8 cellular contexts compared by ENCODE assay signal in the genomic region with DNA sequence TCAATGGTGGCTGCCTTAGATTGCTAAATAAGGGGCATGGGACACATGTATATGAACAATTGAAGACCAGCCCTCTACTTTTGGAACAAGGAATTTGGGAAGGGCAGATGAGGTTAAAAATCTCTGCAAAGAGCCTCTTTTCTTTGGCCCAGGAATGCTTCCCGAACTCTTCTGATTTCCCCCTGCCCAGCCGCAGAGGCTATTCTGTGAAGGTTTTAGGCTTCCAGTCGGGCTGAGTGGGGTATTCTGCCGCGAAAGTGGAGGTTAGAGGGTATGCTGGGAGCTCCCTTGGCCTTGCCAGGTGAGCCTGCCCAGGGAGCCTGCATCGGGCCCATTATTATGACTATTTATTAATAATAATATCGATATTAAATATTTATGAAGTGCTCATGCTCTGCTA. TPM values are rescaled to one million over a fixed set of nuclear protein-coding genes. Genes with fewer than 3 reads are reported as not detected.
DNase-seq lines count a peak whose midpoint lies in the region; ATAC-seq, FAIRE-seq and TF ChIP-seq lines count a peak whose summit lies in the region.

No MANE protein-coding gene starts in this region.

- H3K9ac ChIP-seq in astrocyte (ENCODE audit: low read length), result peak overlapping the region; percentile 88

- peak overlapping the region; percentile 95 for H3K4me2 ChIP-seq in astrocyte (ENCODE audit: low read length)

- DNase-seq in activated CD4-positive, alpha-beta T cell treated with anti-CD3 and anti-CD28 coated beads for 36 hours, result no peak
- no peak for DNase-seq in activated CD4-positive, alpha-beta T cell treated with anti-CD3 and anti-CD28 coated beads, Interleukin-2, amount 50 U/mL, for 1 hour
- no peak for DNase-seq in astrocyte (ENCODE audit: low read depth)
- no peak for DNase-seq in right lobe of liver
- no peak for DNase-seq in thoracic aorta (ENCODE audit: low spot score)
- no peak for DNase-seq in RPMI8226
- no peak for DNase-seq in ecto neural progenitor cell (ENCODE audit: low spot score)

- H3K27ac ChIP-seq in astrocyte (ENCODE audit: low read depth, low read length) (no peak overlapping the region), right lobe of liver (peak overlapping the region in 2 of 3 donors; percentile 77 to 92), thoracic aorta (peak overlapping the region; percentile 93 to 99)

- peaks cover 17% of the 10 kb centered on the region for H3K4me1 ChIP-seq in astrocyte (ENCODE audit: insufficient read depth, low read length)
- H3K4me1 ChIP-seq in right lobe of liver, result peaks cover 0 to 14% (median 3%) of the 10 kb centered on the region in 4 donors
- peaks cover 15 to 24% of the 10 kb centered on the region in 2 donors for H3K4me1 ChIP-seq in thoracic aorta (ENCODE audit: control insufficient read depth in 1 of 2, low read depth in 2 of 2)

- H3K27me3 ChIP-seq in astrocyte (ENCODE audit: insufficient read depth, low read length) (no peaks in the 10 kb centered on the region), right lobe of liver (no peaks in the 10 kb centered on the region), thoracic aorta (replicated peaks; ENCODE audit: insufficient read depth) (no peaks in the 10 kb centered on the region)

- peak overlapping the region; percentile 57 for H3K4me3 Mint-ChIP-seq in activated CD4-positive, alpha-beta T cell treated with anti-CD3 and anti-CD28 coated beads for 36 hours
- H3K4me3 Mint-ChIP-seq in astrocyte (ENCODE audit: unreplicated experiment), result peak overlapping the region; percentile 84

- CTCF ChIA-PET in activated CD4-positive, alpha-beta T cell treated with anti-CD3 and anti-CD28 coated beads for 36 hours (lab: Charles Lee), result interaction anchor here (0.7 to 2.3 kb wide), 3 partner anchors 22 to 111 kb away, joined by 3 to 7 read pairs (median 6); a partner anchor contains a TSS

- H3K36me3 ChIP-seq in astrocyte (ENCODE audit: insufficient read depth, low read length) (no peaks in the 10 kb centered on the region), right lobe of liver (no peaks in the 10 kb centered on the region), thoracic aorta (no peaks in the 10 kb centered on the region)

- POLR2A ChIA-PET in activated CD4-positive, alpha-beta T cell treated with anti-CD3 and anti-CD28 coated beads for 36 hours (lab: Charles Lee), result interaction anchor here (0.6 kb wide), 1 partner anchor 443 kb away, joined by 4 read pairs; no protein-coding TSS in a partner anchor

- H2AFZ ChIP-seq in astrocyte (ENCODE audit: low read depth, low read length), result peak overlapping the region; percentile 78

- WGBS in right lobe of liver (ENCODE audit: insufficient coverage, low coverage, low lambda C conversion rate, missing lambda C conversion rate), result 49% methylated on average over 7 of the region's 7 CpGs

- H3K9me3 Mint-ChIP-seq in activated CD4-positive, alpha-beta T cell treated with anti-CD3 and anti-CD28 coated beads for 36 hours (ENCODE audit: low read depth), result no peaks in the 10 kb centered on the region
- no peaks in the 10 kb centered on the region for H3K9me3 Mint-ChIP-seq in astrocyte (ENCODE audit: unreplicated experiment)

- no peak for TF ChIP-seq CTCF in astrocyte (IDR thresholded peaks at IDR 0.05; ENCODE audit: insufficient read depth, low read depth, low read length)
- TF ChIP-seq CTCF in right lobe of liver (IDR thresholded peaks at IDR 0.05), result no peak
- no peak for TF ChIP-seq CTCF in thoracic aorta (IDR thresholded peaks at IDR 0.05)

- H3K9me3 ChIP-seq in astrocyte (ENCODE audit: insufficient read depth, low read depth, low read length), result no peaks in the 10 kb centered on the region
- H3K9me3 ChIP-seq in right lobe of liver, result no peaks in the 10 kb centered on the region
- no peaks in the 10 kb centered on the region for H3K9me3 ChIP-seq in thoracic aorta

- intact Hi-C loops in activated CD4-positive, alpha-beta T cell treated with anti-CD3 and anti-CD28 coated beads for 36 hours (cut with DNase I, micrococcal nuclease), result no loop called here
- intact Hi-C loops in right lobe of liver (cut with DNase I), result no loop called here

- no peaks in the 10 kb centered on the region for H3K27me3 Mint-ChIP-seq in activated CD4-positive, alpha-beta T cell treated with anti-CD3 and anti-CD28 coated beads for 36 hours
- no peaks in the 10 kb centered on the region for H3K27me3 Mint-ChIP-seq in astrocyte (ENCODE audit: low read depth, unreplicated experiment)

- peaks cover 17% of the 10 kb centered on the region for H3K4me1 Mint-ChIP-seq in activated CD4-positive, alpha-beta T cell treated with anti-CD3 and anti-CD28 coated beads for 36 hours
- H3K4me1 Mint-ChIP-seq in astrocyte (ENCODE audit: low read depth, unreplicated experiment), result peaks cover 8% of the 10 kb centered on the region

- H4K20me1 ChIP-seq in astrocyte (ENCODE audit: insufficient read depth, low read length), result no peaks in the 10 kb centered on the region

- no peak for FAIRE-seq in astrocyte (lab: Jason Lieb, UNC)

- ATAC-seq in activated CD4-positive, alpha-beta T cell treated with anti-CD3 and anti-CD28 coated beads for 36 hours, result no peak
- ATAC-seq in right lobe of liver (no peak), thoracic aorta (ENCODE audit: insufficient number of reproducible peaks, low FRiP score, low read depth) (no peak), HG03432 (IDR thresholded peaks at IDR 0.05; ENCODE audit: unreplicated experiment) (no peak)

- H3K4me3 ChIP-seq in astrocyte (ENCODE audit: insufficient read depth, low read depth, low read length) (peak overlapping the region; percentile 67), right lobe of liver (peak overlapping the region; percentile 75 to 83 (median 75)), thoracic aorta (peak overlapping the region; percentile 97)

- peaks cover 2% of the 10 kb centered on the region for H3K36me3 Mint-ChIP-seq in activated CD4-positive, alpha-beta T cell treated with anti-CD3 and anti-CD28 coated beads for 36 hours (ENCODE audit: low read depth)
- no peaks in the 10 kb centered on the region for H3K36me3 Mint-ChIP-seq in astrocyte (ENCODE audit: low read depth, unreplicated experiment)

- H3K79me2 ChIP-seq in astrocyte (ENCODE audit: insufficient read depth, low read length), result peaks cover 14% of the 10 kb centered on the region

- peak overlapping the region; percentile 78 for H3K27ac Mint-ChIP-seq in activated CD4-positive, alpha-beta T cell treated with anti-CD3 and anti-CD28 coated beads for 36 hours
- H3K27ac Mint-ChIP-seq in astrocyte (ENCODE audit: unreplicated experiment), result no peak overlapping the region

- TF ChIP-seq POLR2A in right lobe of liver (IDR thresholded peaks at IDR 0.05), result no peak

RNA-seq across cellular contexts. Expression of a gene that starts 1.2 kb away (rescaled TPM):
- 10 to 100 TPM in 1 of 2 experiments, 1 to 10 TPM in 1; 8.7 to 12.9 TPM for total RNA-seq in activated CD4-positive, alpha-beta T cell treated with anti-CD3 and anti-CD28 coated beads for 36 hours
- total RNA-seq in astrocyte (3.6 and 3.7 TPM in 2 replicates), right lobe of liver (1 to 10 TPM; 2.5 to 7.0 (median 3.6) TPM), thoracic aorta (10 to 100 TPM; 14.5 to 17.1 TPM)

RNA-seq across cellular contexts. Expression of a gene that starts 22.0 kb away (rescaled TPM):
- total RNA-seq in activated CD4-positive, alpha-beta T cell treated with anti-CD3 and anti-CD28 coated beads for 36 hours, result 10 to 100 TPM; 94.8 to 95.2 TPM
- total RNA-seq in astrocyte (87.7 and 92.8 TPM in 2 replicates), right lobe of liver (100 to 1,000 TPM in 3 of 6 experiments, 10 to 100 TPM in 3; 69.0 to 123 (median 108) TPM), thoracic aorta (100 to 1,000 TPM; 208 to 344 TPM)

RNA-seq across cellular contexts. Expression of a gene that starts 43.7 kb away (rescaled TPM):
- 10 to 100 TPM; 39.5 to 47.3 TPM for total RNA-seq in activated CD4-positive, alpha-beta T cell treated with anti-CD3 and anti-CD28 coated beads for 36 hours
- total RNA-seq in astrocyte (19.2 and 22.4 TPM in 2 replicates), right lobe of liver (1 to 10 TPM; 6.3 to 9.4 (median 7.3) TPM), thoracic aorta (10 to 100 TPM; 10.6 to 18.1 TPM)

RNA-seq across cellular contexts. Expression of a gene that starts 53.6 kb away (rescaled TPM):
- total RNA-seq in activated CD4-positive, alpha-beta T cell treated with anti-CD3 and anti-CD28 coated beads for 36 hours, result under 1 TPM; 0.69 to 0.86 TPM
- total RNA-seq in astrocyte (1.3 and 3.6 TPM in 2 replicates), right lobe of liver (1 to 10 TPM; 2.9 to 9.7 (median 5.6) TPM), thoracic aorta (1 to 10 TPM; 7.6 to 7.8 TPM)
